In the genomic region with DNA sequence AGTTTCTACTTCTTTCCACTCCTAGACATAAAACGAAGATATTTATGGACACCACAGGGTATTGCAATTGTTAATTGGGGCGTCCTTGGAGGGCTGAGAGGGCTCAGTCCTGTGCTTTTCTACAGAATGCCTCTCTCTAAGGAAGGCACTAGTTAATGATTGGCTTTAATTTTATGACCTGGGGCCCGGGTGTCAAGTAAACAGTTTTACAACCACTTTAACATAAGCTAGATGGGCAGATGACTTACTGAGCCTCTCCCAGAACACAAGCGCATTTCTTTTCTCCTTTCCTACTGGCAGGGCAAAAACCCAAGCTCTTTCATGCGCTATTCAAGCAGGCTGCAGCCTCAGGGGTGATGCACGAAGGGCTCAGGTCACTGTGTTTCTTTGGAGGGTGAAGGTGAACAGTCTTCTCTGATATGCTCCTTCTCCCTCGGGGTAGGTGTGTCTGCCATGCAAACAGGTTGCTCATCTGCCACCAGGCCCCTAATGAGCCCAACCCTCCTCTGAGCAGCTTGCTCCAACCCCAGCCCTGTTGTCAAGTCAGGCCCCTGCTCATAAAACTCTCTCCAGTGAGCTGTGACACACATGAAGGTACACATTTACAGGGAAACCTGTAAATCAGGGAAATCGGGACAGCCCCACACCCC, we compare ENCODE assay signal across 20 cellular contexts.
DNase-seq lines count a peak whose midpoint lies in the region; ATAC-seq, FAIRE-seq and TF ChIP-seq lines count a peak whose summit lies in the region.
"Had no signal": no experiment of that assay in that cellular context is flagged by ENCODE, and none has a peak within 500 bp of the region (broad histone marks: within the 10 kb centered on the region; RNA-seq: fewer than 3 reads in every experiment).

No MANE protein-coding gene starts in this region.

- no peak for FAIRE-seq in A549 (lab: Jason Lieb, UNC)

- H3K27ac ChIP-seq in A549, result peak overlapping the region in 1 of 2 experiments; percentile 47; a peak in 1 of 6 replicates
- peak overlapping the region; percentile 61 for H3K27ac ChIP-seq in hepatocyte

- CTCF ChIA-PET in A549 (lab: Yijun Ruan, JAX), result interaction anchor here (1.0 to 3.0 kb wide), 4 partner anchors 10 to 1121 kb away, joined by 3 to 13 read pairs (median 3); no protein-coding TSS in a partner anchor

- no peak for TF ChIP-seq POLR2A in A549 (IDR thresholded peaks at IDR 0.05; ENCODE audit: low read length)

- TF ChIP-seq CTCF in A549 (IDR thresholded peaks at IDR 0.05) (no peak), hepatocyte (IDR thresholded peaks at IDR 0.05; ENCODE audit: poor library complexity) (no peak), nephron progenitor cell (IDR thresholded peaks at IDR 0.05) (no peak)

- no peaks in the 10 kb centered on the region for H3K36me3 ChIP-seq in hepatocyte (replicated peaks; ENCODE audit: insufficient read depth, low read depth)

- H3K27ac Mint-ChIP-seq in nephron progenitor cell, result peak overlapping the region; percentile 13
- H3K27ac Mint-ChIP-seq: CD4-positive, alpha-beta T cell had no signal

- no peaks in the 10 kb centered on the region for H3K79me2 ChIP-seq in hepatocyte

- peaks cover 5% of the 10 kb centered on the region for H3K27me3 ChIP-seq in hepatocyte

- no peaks in the 10 kb centered on the region for H4K20me1 ChIP-seq in hepatocyte (ENCODE audit: insufficient read depth, poor library complexity, severe bottlenecking)

- no peak for DNase-seq in A549 (ENCODE audit: low read depth in 1 of 2, low spot score in 1 of 2)
- DNase-seq in HuH-7 (ENCODE audit: low spot score), result peak; percentile 58
- peak; percentile 61 for DNase-seq in hepatocyte (ENCODE audit: low spot score)
- DNase-seq in nephron progenitor cell, result peak; percentile 20
- DNase-seq in NCI-H1694 (lab: John Stamatoyannopoulos, UW), result no peak
- DNase-seq in NK-92 (lab: John Stamatoyannopoulos, UW; ENCODE audit: unreplicated experiment), result no peak
- DNase-seq: 8988T; CD4-positive, alpha-beta T cell; DMS53; GOT3; KG1; NCI-H1436; NCI-H2029; NCI-H446; NCI-H748 treated with DMSO at 0.1 percent for 48 hours; OCI-M1; SHP77 had no signal

- no peaks in the 10 kb centered on the region for H3K9me2 ChIP-seq in hepatocyte (replicated peaks; ENCODE audit: insufficient read depth)

- H3K4me2 ChIP-seq in A549 (peak overlapping the region; percentile 20; the same call in 1 of the 3 replicates), hepatocyte (peak overlapping the region; percentile 42)

- no peak for TF ChIP-seq EP300 in A549 (IDR thresholded peaks at IDR 0.05)

- peaks cover 52% of the 10 kb centered on the region for H3K4me1 Mint-ChIP-seq in nephron progenitor cell

- H3K4me3 Mint-ChIP-seq in nephron progenitor cell, result no peak overlapping the region
- H3K4me3 Mint-ChIP-seq: CD4-positive, alpha-beta T cell had no signal

- H3K4me3 ChIP-seq in A549 (no peak overlapping the region), hepatocyte (no peak overlapping the region)
- H3K4me3 ChIP-seq: SK-N-MC had no signal

- H2AFZ ChIP-seq in hepatocyte, result no peak overlapping the region

- no peak for TF ChIP-seq RAD21 in A549 (conservative IDR thresholded peaks at IDR 0.05 in 1 of 2, IDR thresholded peaks at IDR 0.05 in 1 of 2)

- H3K36me3 Mint-ChIP-seq in nephron progenitor cell (ENCODE audit: low read depth), result no peaks in the 10 kb centered on the region

- POLR2A ChIA-PET in A549 (lab: Yijun Ruan, JAX), result no interaction called here

- H3K9me3 ChIP-seq in A549 (no peaks in the 10 kb centered on the region), hepatocyte (ENCODE audit: low read depth) (no peaks in the 10 kb centered on the region)

- ATAC-seq in A549 (no peak), esophagus mucosa (no peak), GM18867 (IDR thresholded peaks at IDR 0.05; ENCODE audit: unreplicated experiment) (no peak)

- 53% methylated on average over 8 of the region's 8 CpGs for WGBS in A549 (ENCODE audit: missing lambda C conversion rate)
- 40% methylated on average over 8 of the region's 8 CpGs for WGBS in hepatocyte (ENCODE audit: low lambda C conversion rate, missing lambda C conversion rate)

- H3K27me3 Mint-ChIP-seq in nephron progenitor cell (ENCODE audit: low read depth, poor library complexity), result peaks cover 58% of the 10 kb centered on the region

- H3K4me1 ChIP-seq in A549 (peaks cover 10% of the 10 kb centered on the region), hepatocyte (ENCODE audit: insufficient read depth) (peaks cover 10% of the 10 kb centered on the region)

- H3K9me3 Mint-ChIP-seq in nephron progenitor cell, result no peaks in the 10 kb centered on the region
- H3K9me3 Mint-ChIP-seq: CD4-positive, alpha-beta T cell had no signal

TF ChIP-seq in A549, 52 proteins besides CTCF, POLR2A, EP300 and RAD21:
- no peak for TF ChIP-seq SREBF2 (IDR thresholded peaks at IDR 0.05)
- TF ChIP-seq TFCP2L1 (CRISPR knock-in tag; IDR thresholded peaks at IDR 0.05), result no peak
- no peak for TF ChIP-seq SMC3 (IDR thresholded peaks at IDR 0.05)
- TF ChIP-seq ATOH8 (CRISPR knock-in tag; IDR thresholded peaks at IDR 0.05; ENCODE audit: low read depth), result no peak
- TF ChIP-seq GATA3 (IDR thresholded peaks at IDR 0.05; ENCODE audit: borderline replicate concordance), result no peak
- no peak for TF ChIP-seq HOXA7 (CRISPR knock-in tag; IDR thresholded peaks at IDR 0.05)
- no peak for TF ChIP-seq ZC3H11A (IDR thresholded peaks at IDR 0.05)
- no peak for TF ChIP-seq ZNF302 (CRISPR knock-in tag; IDR thresholded peaks at IDR 0.05)

Comparison
In these comparisons a context has a peak if more than half of its experiments do, and no peak if none do; other contexts are left out.
1. DNase-seq: peak in HuH-7 (single experiment), hepatocyte (single experiment) and nephron progenitor cell (single experiment); none in A549 (0 of 2), NCI-H1694 (single experiment) and NK-92 (single experiment).